In the genomic region with DNA sequence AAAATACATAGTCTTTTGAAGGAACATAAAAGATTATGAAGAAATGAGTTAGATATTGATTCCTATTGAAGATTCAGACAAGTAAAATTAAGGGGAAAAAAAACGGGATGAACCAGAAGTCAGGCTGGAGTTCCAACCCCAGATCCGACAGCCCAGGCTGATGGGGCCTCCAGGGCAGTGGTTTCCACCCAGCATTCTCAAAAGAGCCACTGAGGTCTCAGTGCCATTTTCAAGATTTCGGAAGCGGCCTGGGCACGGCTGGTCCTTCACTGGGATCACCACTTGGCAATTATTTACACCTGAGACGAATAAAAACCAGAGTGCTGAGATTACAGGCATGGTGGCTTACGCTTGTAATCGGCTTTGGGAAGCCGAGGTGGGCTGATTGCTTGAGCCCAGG, we compare ENCODE assay signal across 10 cellular contexts.
"Had no signal": no experiment of that assay in that cellular context is flagged by ENCODE, and none has a peak within 500 bp of the region (broad histone marks: within the 10 kb centered on the region; RNA-seq: fewer than 3 reads in every experiment).

No MANE protein-coding gene starts in this region.

- DNase-seq: GM23248, GOT3, H7, HCEC 1CT, HFFc6 had no signal

- ATAC-seq: GM23338, HCT116 had no signal

- H3K27ac ChIP-seq: GM23248 had no signal

- H3K4me3 ChIP-seq: GM23248, GM23338, HAP-1 had no signal

- FAIRE-seq: H1, H54 had no signal

- H3K9me3 ChIP-seq: HAP-1 had no signal

- H3K36me3 ChIP-seq: HAP-1 had no signal
